ENCODE assay signal across 1 cellular context in the genomic region with DNA sequence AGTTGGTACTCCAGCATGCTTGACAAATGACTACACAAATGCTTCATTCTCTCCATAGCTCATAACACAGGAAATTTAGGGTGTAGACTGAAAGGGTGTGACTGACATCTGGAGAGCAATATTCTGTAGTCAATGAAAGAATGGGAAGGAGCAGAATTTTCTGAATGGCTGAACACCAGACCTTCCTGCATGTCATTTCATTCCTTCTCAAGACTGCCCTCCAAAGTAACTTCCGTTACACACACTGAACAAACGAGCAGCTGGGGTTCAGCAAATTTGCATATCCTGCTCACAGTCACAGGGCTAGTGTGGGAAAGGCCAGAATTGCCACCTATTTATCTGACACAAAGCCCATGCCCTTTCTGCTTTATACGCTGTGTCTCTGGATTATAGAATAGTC.
TF ChIP-seq lines count a peak whose summit lies in the region.

No MANE protein-coding gene starts in this region.

TF ChIP-seq in GM12878, 131 proteins besides CTCF, POLR2A, EP300 and RAD21 (continued from another document):
- TF ChIP-seq ZBTB33 (IDR thresholded peaks at IDR 0.05): no peak
- TF ChIP-seq CHD2 (IDR thresholded peaks at IDR 0.05; ENCODE audit: borderline replicate concordance, low read depth, low read length): no peak
- TF ChIP-seq SMC3 (IDR thresholded peaks at IDR 0.05; ENCODE audit: borderline replicate concordance, low read length): no peak; the same call in 1 of the 2 replicates
- no peak for TF ChIP-seq STAT3 (IDR thresholded peaks at IDR 0.05; ENCODE audit: low read depth, low read length)
- no peak for TF ChIP-seq E2F4 (IDR thresholded peaks at IDR 0.05; ENCODE audit: low read depth, low read length)
- no peak for TF ChIP-seq ESRRA (IDR thresholded peaks at IDR 0.05; ENCODE audit: low read length)
- no peak for TF ChIP-seq HDGF (IDR thresholded peaks at IDR 0.05)
- TF ChIP-seq POLR2AphosphoS2 (IDR thresholded peaks at IDR 0.05; ENCODE audit: low read depth, low read length): no peak
